Comparison of ENCODE assay signal across 1 cellular context in genomic region chr1:236663934-236664333, GRCh38.
TF ChIP-seq lines count a peak whose summit lies in the region.

No MANE protein-coding gene starts in this region.

TF ChIP-seq in H1, 55 proteins besides CTCF, POLR2A, EP300 and RAD21 (continued from another document):
- TF ChIP-seq, protein P1, sequence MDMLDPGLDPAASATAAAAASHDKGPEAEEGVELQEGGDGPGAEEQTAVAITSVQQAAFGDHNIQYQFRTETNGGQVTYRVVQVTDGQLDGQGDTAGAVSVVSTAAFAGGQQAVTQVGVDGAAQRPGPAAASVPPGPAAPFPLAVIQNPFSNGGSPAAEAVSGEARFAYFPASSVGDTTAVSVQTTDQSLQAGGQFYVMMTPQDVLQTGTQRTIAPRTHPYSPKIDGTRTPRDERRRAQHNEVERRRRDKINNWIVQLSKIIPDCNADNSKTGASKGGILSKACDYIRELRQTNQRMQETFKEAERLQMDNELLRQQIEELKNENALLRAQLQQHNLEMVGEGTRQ (IDR thresholded peaks at IDR 0.05; ENCODE audit: low read length) = no peak
- TF ChIP-seq SP2 (IDR thresholded peaks at IDR 0.05; ENCODE audit: low read length) = no peak
